Comparison of ENCODE assay signal across 13 cellular contexts in the genomic region with DNA sequence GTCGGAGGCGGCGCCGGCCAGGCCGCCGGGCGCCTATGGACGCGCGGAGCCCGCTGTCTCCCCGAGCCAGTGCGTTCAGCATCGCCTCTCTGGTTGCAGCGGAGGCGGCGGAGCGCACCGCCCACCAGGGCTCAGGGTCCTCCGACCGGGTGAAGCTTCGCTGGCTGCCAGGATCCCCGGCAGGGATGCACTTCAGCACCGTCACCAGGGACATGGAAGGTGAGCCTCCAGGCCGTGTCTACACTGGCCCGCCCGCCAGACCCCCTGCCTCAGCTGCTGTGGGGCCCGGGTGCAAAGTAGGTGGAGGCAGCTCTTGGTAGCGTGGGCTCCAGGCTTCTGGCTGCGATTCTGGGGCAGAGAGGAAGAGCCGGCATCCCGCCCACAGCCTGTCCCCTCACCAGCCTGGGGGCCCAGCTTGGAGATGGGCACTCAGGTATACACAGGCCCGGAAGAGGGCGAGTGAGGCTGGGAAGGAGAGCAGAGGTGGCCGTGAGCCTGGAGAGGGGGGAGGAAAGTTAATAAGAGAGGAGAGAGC. TPM values are rescaled to one million over a fixed set of nuclear protein-coding genes. Genes with fewer than 3 reads are reported as not detected.
DNase-seq lines count a peak whose midpoint lies in the region; ATAC-seq and TF ChIP-seq lines count a peak whose summit lies in the region.
"Had no signal": no experiment of that assay in that cellular context is flagged by ENCODE, and none has a peak within 500 bp of the region (broad histone marks: within the 10 kb centered on the region; RNA-seq: fewer than 3 reads in every experiment).

No MANE protein-coding gene starts in this region.

- H3K4me3 Mint-ChIP-seq in T-helper 2 cell treated with Interferon-gamma antibody and Interleukin-4, amounts not matched to agents 5 μg/mL and 100 μg/mL, for 36 hours = peak overlapping the region; percentile 79
- H3K4me3 Mint-ChIP-seq in endothelial cell (ENCODE audit: unreplicated experiment) = peak overlapping the region; percentile 76

- 50 to 61% (median 60%) methylated on average over 29 to 35 of the region's 35 CpGs for WGBS in psoas muscle, 3 donors

- no peaks in the 10 kb centered on the region for H3K9me3 Mint-ChIP-seq in T-helper 2 cell treated with Interferon-gamma antibody and Interleukin-4, amounts not matched to agents 5 μg/mL and 100 μg/mL, for 36 hours
- no peaks in the 10 kb centered on the region for H3K9me3 Mint-ChIP-seq in endothelial cell (ENCODE audit: unreplicated experiment)

- peaks cover 67% of the 10 kb centered on the region for H3K27me3 Mint-ChIP-seq in T-helper 2 cell treated with Interferon-gamma antibody and Interleukin-4, amounts not matched to agents 5 μg/mL and 100 μg/mL, for 36 hours (ENCODE audit: low read depth)
- H3K27me3 Mint-ChIP-seq in endothelial cell (ENCODE audit: unreplicated experiment) = peaks cover 32% of the 10 kb centered on the region

- DNase-seq in T-helper 2 cell treated with Interferon-gamma antibody and Interleukin-4, amounts not matched to agents 5 μg/mL and 100 μg/mL, for 36 hours (ENCODE audit: low spot score) = no peak
- DNase-seq in T-helper 2 cell (no peak), MM.1S (no peak), endothelial cell (ENCODE audit: low spot score) (no peak), psoas muscle (no peak), NCI-H1930 (lab: John Stamatoyannopoulos, UW) (no peak), NCI-H345 (lab: John Stamatoyannopoulos, UW) (no peak)
- DNase-seq in activated CD4-positive, alpha-beta T cell treated with anti-CD3 and anti-CD28 coated beads, Interleukin-2, amount 50 U/mL, for 4 hours = no peak
- DNase-seq: activated effector memory CD4-positive, alpha-beta T cell treated with anti-CD3 and anti-CD28 coated beads, Interleukin-2, amount 50 U/mL, for 16 hours; left cardiac atrium; stimulated activated CD8-positive, alpha-beta memory T cell treated with anti-CD3 and anti-CD28 coated beads, Interleukin-4, amount 100 ng/mL, for 48 hours; SW 1271 had no signal

- H3K9me3 ChIP-seq in MM.1S (replicated peaks; ENCODE audit: insufficient read depth, low read length) (no peaks in the 10 kb centered on the region), psoas muscle (no peaks in the 10 kb centered on the region)
- H3K9me3 ChIP-seq: right atrium auricular region had no signal

- H3K9me2 ChIP-seq in MM.1S (replicated peaks; ENCODE audit: insufficient read depth, low read length) = no peaks in the 10 kb centered on the region

- H3F3A ChIP-seq in MM.1S (ENCODE audit: insufficient read depth, low read length) = peaks cover 9% of the 10 kb centered on the region

- H3K27ac Mint-ChIP-seq in T-helper 2 cell treated with Interferon-gamma antibody and Interleukin-4, amounts not matched to agents 5 μg/mL and 100 μg/mL, for 36 hours = no peak overlapping the region
- H3K27ac Mint-ChIP-seq in endothelial cell (ENCODE audit: unreplicated experiment) = no peak overlapping the region

- H3K27me3 ChIP-seq in MM.1S (replicated peaks; ENCODE audit: insufficient read depth, low read length) (peaks cover 85% of the 10 kb centered on the region), psoas muscle (ENCODE audit: insufficient read depth in 3 of 3, low read length in 2 of 3) (peaks cover 0 to 32% (median 0%) of the 10 kb centered on the region in 3 donors)

- H3K4me2 ChIP-seq in MM.1S (ENCODE audit: low read depth, low read length) = peak overlapping the region; percentile 54; the same call in 1 of the 2 replicates

- no peak overlapping the region for H3K9ac ChIP-seq in MM.1S (ENCODE audit: low read length)

- H4K20me1 ChIP-seq in MM.1S (ENCODE audit: insufficient read depth, low read length) = no peaks in the 10 kb centered on the region

- peak in 1 of 4 donors; percentile 8 for ATAC-seq in psoas muscle
- ATAC-seq: left cardiac atrium had no signal

- H3K36me3 Mint-ChIP-seq in T-helper 2 cell treated with Interferon-gamma antibody and Interleukin-4, amounts not matched to agents 5 μg/mL and 100 μg/mL, for 36 hours (ENCODE audit: low read depth) = peaks cover 2% of the 10 kb centered on the region
- H3K36me3 Mint-ChIP-seq in endothelial cell (ENCODE audit: low read depth, unreplicated experiment) = peaks cover 6% of the 10 kb centered on the region

- H3K4me1 ChIP-seq in MM.1S (ENCODE audit: low read length) = 0 out of 2 replicates have a peak, but pooled peaks cover 3% of the 10 kb centered on the region
- peaks cover 11% of the 10 kb centered on the region for H3K4me1 ChIP-seq in psoas muscle

- peaks cover 20% of the 10 kb centered on the region for H3K4me1 Mint-ChIP-seq in T-helper 2 cell treated with Interferon-gamma antibody and Interleukin-4, amounts not matched to agents 5 μg/mL and 100 μg/mL, for 36 hours (ENCODE audit: low read depth)
- peaks cover 32% of the 10 kb centered on the region for H3K4me1 Mint-ChIP-seq in endothelial cell (ENCODE audit: unreplicated experiment)

- no peak overlapping the region for H3K4me3 ChIP-seq in MM.1S (ENCODE audit: low read length)
- peak overlapping the region; percentile 4 for H3K4me3 ChIP-seq in psoas muscle

- no peak overlapping the region for H3K27ac ChIP-seq in MM.1S (ENCODE audit: low read length)
- H3K27ac ChIP-seq in psoas muscle = no peak overlapping the region
- H3K27ac ChIP-seq: right atrium auricular region had no signal

- no peaks in the 10 kb centered on the region for H3K36me3 ChIP-seq in MM.1S (replicated peaks; ENCODE audit: insufficient read depth, low read length)
- peaks cover 0 to 10% of the 10 kb centered on the region in 2 donors for H3K36me3 ChIP-seq in psoas muscle (ENCODE audit: insufficient read depth in 1 of 2, low read depth in 1 of 2)
- H3K36me3 ChIP-seq: right atrium auricular region had no signal

- no peaks in the 10 kb centered on the region for H3K79me2 ChIP-seq in MM.1S (ENCODE audit: low read length)

- H2AFZ ChIP-seq in MM.1S (ENCODE audit: low read length) = no peak overlapping the region

- intact Hi-C loops in psoas muscle (cut with DNase I) = no loop called here

- TF ChIP-seq CTCF in MM.1S (IDR thresholded peaks at IDR 0.05; ENCODE audit: low read length) (no peak), endothelial cell (IDR thresholded peaks at IDR 0.05; ENCODE audit: unreplicated experiment) (peak; percentile 15), psoas muscle (IDR thresholded peaks at IDR 0.05) (no peak)

RNA-seq across cellular contexts. Expression of gene TBX1, which starts 1.1 kb away (rescaled TPM):
- 0.56 TPM for total RNA-seq in endothelial cell (ENCODE audit: unreplicated experiment)
- total RNA-seq in psoas muscle = 100 to 1,000 TPM in 2 of 4 donors, 10 to 100 TPM in 2; 76.0 to 112 (median 91.8) TPM
- polyA plus RNA-seq in psoas muscle = 10 to 100 TPM; 18.2 to 80.8 (median 63.8) TPM

RNA-seq across cellular contexts. Expression of gene GP1BB, which starts 36.2 kb away (rescaled TPM):
- not detected for total RNA-seq in endothelial cell (ENCODE audit: unreplicated experiment)
- total RNA-seq in psoas muscle = 1 to 10 TPM in 1 of 4 donors, not detected in 3; 1.8 TPM
- polyA plus RNA-seq in psoas muscle = under 1 TPM; 0.14 to 0.63 (median 0.53) TPM
- total RNA-seq: left cardiac atrium had no signal

RNA-seq across cellular contexts. Expression of gene SEPTIN5, which starts 45.2 kb away (rescaled TPM):
- 2.3 TPM for total RNA-seq in endothelial cell (ENCODE audit: unreplicated experiment)
- total RNA-seq in psoas muscle = 10 to 100 TPM in 1 of 4 donors, 1 to 10 TPM in 3; 6.0 to 10.9 (median 8.3) TPM
- polyA plus RNA-seq in psoas muscle = 1 to 10 TPM; 3.7 to 7.0 (median 4.8) TPM

Comparison
In these comparisons a context has a peak if more than half of its experiments do, and no peak if none do; other contexts are left out.
1. RNA of gene TBX1, which starts 1.1 kb away (total RNA-seq): 76.0 to 112 TPM in psoas muscle; 0.56 TPM in endothelial cell (single experiment); every median in the first group is over 10 times any median in the second.